28 cellular contexts compared by ENCODE assay signal in genomic region chr7:113349339-113349738, GRCh38.
"Had no signal": no experiment of that assay in that cellular context is flagged by ENCODE, and none has a peak within 500 bp of the region (broad histone marks: within the 10 kb centered on the region; RNA-seq: fewer than 3 reads in every experiment).

No MANE protein-coding gene starts in this region.

- H3K27ac ChIP-seq: colonic mucosa, coronary artery, dorsolateral prefrontal cortex, epithelial cell of prostate, esophagus muscularis mucosa, esophagus squamous epithelium, foreskin keratinocyte, gastrocnemius medialis, gastroesophageal sphincter, heart left ventricle, heart right ventricle had no signal

- H3K4me3 ChIP-seq: colonic mucosa, coronary artery, dorsolateral prefrontal cortex, esophagus muscularis mucosa, esophagus squamous epithelium, gastrocnemius medialis, gastroesophageal sphincter, heart left ventricle, heart right ventricle had no signal

- H3K9me3 ChIP-seq: colonic mucosa, esophagus muscularis mucosa, esophagus squamous epithelium, gastrocnemius medialis, gastroesophageal sphincter had no signal

- FAIRE-seq: colon, endometrium, endothelial cell of umbilical vein, frontal cortex had no signal

- H3K27me3 ChIP-seq: colonic mucosa, dorsolateral prefrontal cortex, esophagus muscularis mucosa, esophagus squamous epithelium, foreskin keratinocyte, gastrocnemius medialis, gastroesophageal sphincter, heart left ventricle, heart right ventricle had no signal

- DNase-seq: colonic mucosa; cortex of kidney; dermis blood vessel endothelial cell; dorsolateral prefrontal cortex; effector CD4-positive, alpha-beta T cell; effector CD8-positive, alpha-beta T cell; effector memory CD4-positive, alpha-beta T cell; effector memory CD8-positive, alpha-beta T cell; endodermal cell; erythroblast; esophagus squamous epithelium; foreskin fibroblast; foreskin keratinocyte; foreskin melanocyte; gastrocnemius medialis; glutamatergic neuron; head of caudate nucleus; heart left ventricle; heart right ventricle had no signal

- H3K4me1 ChIP-seq: colonic mucosa, esophagus muscularis mucosa, esophagus squamous epithelium, foreskin keratinocyte, gastrocnemius medialis, gastroesophageal sphincter, heart left ventricle, heart right ventricle had no signal

- H3K36me3 ChIP-seq: colonic mucosa, esophagus muscularis mucosa, esophagus squamous epithelium, gastrocnemius medialis, gastroesophageal sphincter, heart left ventricle, heart right ventricle had no signal

- ATAC-seq: effector memory CD8-positive, alpha-beta T cell; esophagus mucosa; foreskin keratinocyte; gastrocnemius medialis; gastroesophageal sphincter; heart left ventricle; heart right ventricle had no signal
